16 cellular contexts compared by ENCODE assay signal in the genomic region with DNA sequence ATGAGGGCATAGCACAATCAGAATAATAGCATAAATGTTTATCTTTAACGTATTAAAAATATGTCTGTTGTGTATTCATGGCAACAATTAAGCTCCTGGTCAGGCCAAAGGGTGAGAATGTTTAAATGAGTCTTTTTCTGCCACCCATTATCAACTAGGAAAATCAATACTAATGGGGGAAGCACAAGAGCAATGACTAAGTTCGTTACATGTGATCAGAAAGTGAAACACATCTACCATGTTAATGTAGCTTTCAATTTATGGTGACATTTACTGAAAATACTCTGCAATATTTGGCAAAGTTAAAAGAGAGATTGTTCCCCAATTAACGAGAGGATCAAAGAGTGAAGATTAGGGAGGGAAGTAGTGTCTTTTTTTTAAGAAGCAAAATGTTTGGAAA.
"Had no signal": no experiment of that assay in that cellular context is flagged by ENCODE, and none has a peak within 500 bp of the region (broad histone marks: within the 10 kb centered on the region; RNA-seq: fewer than 3 reads in every experiment).

No MANE protein-coding gene starts in this region.

- H3K4me1 Mint-ChIP-seq: activated naive CD4-positive, alpha-beta T cell treated with anti-CD3 and anti-CD28 coated beads, Interleukin-2, amount 50 U/mL, for 24 hours; central memory CD8-positive, alpha-beta T cell; mesothelial cell of epicardium; stimulated activated memory B cell treated with anti-CD40 and anti-IgM and Interleukin-4, amounts not matched to agents 10 μg/mL and 1 μg/mL and 100 μg/mL, for 72 hours had no signal

- ATAC-seq: left lung; natural killer cell treated with Interleukin-12 subunit alpha and Interleukin-12 subunit beta and Interleukin-15 and Interleukin-18, amount 100 ng/mL, for 72 hours; sciatic nerve; stimulated activated memory B cell treated with anti-CD40 and anti-IgM and Interleukin-4, amounts not matched to agents 10 μg/mL and 1 μg/mL and 100 μg/mL, for 72 hours had no signal

- H3K27me3 Mint-ChIP-seq: activated naive CD4-positive, alpha-beta T cell treated with anti-CD3 and anti-CD28 coated beads, Interleukin-2, amount 50 U/mL, for 24 hours; central memory CD8-positive, alpha-beta T cell; natural killer cell treated with Interleukin-12 subunit alpha and Interleukin-12 subunit beta and Interleukin-15 and Interleukin-18, amount 100 ng/mL, for 72 hours; stimulated activated memory B cell treated with anti-CD40 and anti-IgM and Interleukin-4, amounts not matched to agents 10 μg/mL and 1 μg/mL and 100 μg/mL, for 72 hours; type B pancreatic cell had no signal

- H3K36me3 Mint-ChIP-seq: activated naive CD4-positive, alpha-beta T cell treated with anti-CD3 and anti-CD28 coated beads, Interleukin-2, amount 50 U/mL, for 24 hours; natural killer cell treated with Interleukin-12 subunit alpha and Interleukin-12 subunit beta and Interleukin-15 and Interleukin-18, amount 100 ng/mL, for 72 hours; stimulated activated memory B cell treated with anti-CD40 and anti-IgM and Interleukin-4, amounts not matched to agents 10 μg/mL and 1 μg/mL and 100 μg/mL, for 72 hours; type B pancreatic cell had no signal

- H3K27ac Mint-ChIP-seq: activated naive CD4-positive, alpha-beta T cell treated with anti-CD3 and anti-CD28 coated beads, Interleukin-2, amount 50 U/mL, for 24 hours; mesothelial cell of epicardium; natural killer cell treated with Interleukin-12 subunit alpha and Interleukin-12 subunit beta and Interleukin-15 and Interleukin-18, amount 100 ng/mL, for 72 hours; stimulated activated memory B cell treated with anti-CD40 and anti-IgM and Interleukin-4, amounts not matched to agents 10 μg/mL and 1 μg/mL and 100 μg/mL, for 72 hours; type B pancreatic cell had no signal

- DNase-seq: activated CD4-positive, alpha-beta T cell treated with anti-CD3 and anti-CD28 coated beads for 1 hour; activated gamma-delta T cell; colonic mucosa; foreskin melanocyte; left lung; nucleus accumbens; stimulated activated CD4-positive, alpha-beta T cell treated with anti-CD3 and anti-CD28 coated beads, Interleukin-4, amount 100 ng/mL, for 4 hours; testis; WERI-Rb-1 had no signal

- H3K4me3 Mint-ChIP-seq: activated naive CD4-positive, alpha-beta T cell treated with anti-CD3 and anti-CD28 coated beads, Interleukin-2, amount 50 U/mL, for 24 hours; central memory CD8-positive, alpha-beta T cell; mesothelial cell of epicardium; natural killer cell treated with Interleukin-12 subunit alpha and Interleukin-12 subunit beta and Interleukin-15 and Interleukin-18, amount 100 ng/mL, for 72 hours; stimulated activated memory B cell treated with anti-CD40 and anti-IgM and Interleukin-4, amounts not matched to agents 10 μg/mL and 1 μg/mL and 100 μg/mL, for 72 hours; type B pancreatic cell had no signal

- H3K9me3 Mint-ChIP-seq: activated naive CD4-positive, alpha-beta T cell treated with anti-CD3 and anti-CD28 coated beads, Interleukin-2, amount 50 U/mL, for 24 hours; type B pancreatic cell had no signal
